Comparison of ENCODE assay signal across 14 cellular contexts in genomic region chr15:60121845-60122244, GRCh38.
A peak's percentile ranks its signal among the peaks of the same experiment; 100 is the strongest.
DNase-seq lines count a peak whose midpoint lies in the region; ATAC-seq and FAIRE-seq lines count a peak whose summit lies in the region.
"Had no signal": no experiment of that assay in that cellular context is flagged by ENCODE, and none has a peak within 500 bp of the region (broad histone marks: within the 10 kb centered on the region; RNA-seq: fewer than 3 reads in every experiment).

No MANE protein-coding gene starts in this region.

- FAIRE-seq in GM19239 (lab: Jason Lieb, UNC) (peak; percentile 72), islet of Langerhans (lab: Jason Lieb, UNC) (peak; percentile 55), RCC 7860 (lab: Jason Lieb, UNC) (no peak)

- intact Hi-C loops in activated CD4-positive, alpha-beta T cell treated with anti-CD3 and anti-CD28 coated beads for 36 hours (cut with DNase I, micrococcal nuclease): no loop called here

- POLR2A ChIA-PET in activated CD4-positive, alpha-beta T cell treated with anti-CD3 and anti-CD28 coated beads for 36 hours (lab: Charles Lee): interaction anchor here (0.9 kb wide), 1 partner anchor 77 kb away, joined by 3 read pairs; no protein-coding TSS in a partner anchor

- no peak overlapping the region for H3K4me3 Mint-ChIP-seq in activated CD4-positive, alpha-beta T cell treated with anti-CD3 and anti-CD28 coated beads for 36 hours
- H3K4me3 Mint-ChIP-seq: nephron had no signal

- DNase-seq in activated CD4-positive, alpha-beta T cell treated with anti-CD3 and anti-CD28 coated beads for 36 hours: peak; percentile 67
- no peak for DNase-seq in activated CD4-positive, alpha-beta T cell treated with anti-CD3 and anti-CD28 coated beads, Interleukin-2, amount 50 U/mL, for 4 hours
- DNase-seq in GM19239 (ENCODE audit: insufficient read length, low spot score) (no peak), RCC 7860 (ENCODE audit: low spot score) (no peak), HuH-7.5 (ENCODE audit: low spot score) (no peak)
- DNase-seq: 8988T, dorsolateral prefrontal cortex, left ventricle myocardium superior, NCI-H2171, stomach had no signal

- peak overlapping the region; percentile 1 for H3K27ac Mint-ChIP-seq in activated CD4-positive, alpha-beta T cell treated with anti-CD3 and anti-CD28 coated beads for 36 hours
- H3K27ac Mint-ChIP-seq: nephron had no signal

- H3K4me1 Mint-ChIP-seq in activated CD4-positive, alpha-beta T cell treated with anti-CD3 and anti-CD28 coated beads for 36 hours: peaks cover 43% of the 10 kb centered on the region

- no peaks in the 10 kb centered on the region for H3K27me3 Mint-ChIP-seq in activated CD4-positive, alpha-beta T cell treated with anti-CD3 and anti-CD28 coated beads for 36 hours

- ATAC-seq in activated CD4-positive, alpha-beta T cell treated with anti-CD3 and anti-CD28 coated beads for 36 hours: peak; percentile 90
- ATAC-seq in HG03280 (IDR thresholded peaks at IDR 0.05; ENCODE audit: unreplicated experiment) (peak; percentile 48), GM18517 (IDR thresholded peaks at IDR 0.05; ENCODE audit: unreplicated experiment) (no peak)
- ATAC-seq: left ventricle myocardium superior had no signal

- no peaks in the 10 kb centered on the region for H3K36me3 Mint-ChIP-seq in activated CD4-positive, alpha-beta T cell treated with anti-CD3 and anti-CD28 coated beads for 36 hours (ENCODE audit: low read depth)

- CTCF ChIA-PET in activated CD4-positive, alpha-beta T cell treated with anti-CD3 and anti-CD28 coated beads for 36 hours (lab: Charles Lee): interaction anchor here (1.2 kb wide), 1 partner anchor 205 kb away, joined by 3 read pairs; no protein-coding TSS in a partner anchor

- H3K9me3 Mint-ChIP-seq in activated CD4-positive, alpha-beta T cell treated with anti-CD3 and anti-CD28 coated beads for 36 hours (ENCODE audit: low read depth): no peaks in the 10 kb centered on the region
- H3K9me3 Mint-ChIP-seq: nephron had no signal
